14 cellular contexts compared by ENCODE assay signal in the genomic region with DNA sequence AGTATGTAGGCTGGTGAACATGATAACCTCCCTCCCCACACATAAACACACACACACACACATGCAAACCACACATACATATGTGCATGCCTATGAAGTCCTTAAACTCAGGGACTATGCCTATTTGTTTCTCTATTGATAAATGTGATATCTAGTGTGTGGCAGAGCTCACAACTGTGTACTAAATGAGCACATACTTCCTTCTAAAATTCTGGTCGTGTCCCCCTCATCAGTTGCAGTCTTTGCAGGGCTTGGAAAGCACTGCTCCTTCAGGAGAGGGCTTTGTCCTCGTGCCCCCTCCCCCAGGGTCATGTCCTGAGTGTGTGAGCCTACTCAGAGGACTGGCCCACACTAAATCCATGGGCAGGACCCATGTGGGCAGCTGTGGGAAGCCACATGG.
DNase-seq lines count a peak whose midpoint lies in the region; ATAC-seq and TF ChIP-seq lines count a peak whose summit lies in the region.
"Had no signal": no experiment of that assay in that cellular context is flagged by ENCODE, and none has a peak within 500 bp of the region (broad histone marks: within the 10 kb centered on the region; RNA-seq: fewer than 3 reads in every experiment).

No MANE protein-coding gene starts in this region.

- POLR2A ChIA-PET in activated CD4-positive, alpha-beta T cell treated with anti-CD3 and anti-CD28 coated beads for 36 hours (lab: Charles Lee): no interaction called here

- peaks cover 56% of the 10 kb centered on the region for H3K4me1 Mint-ChIP-seq in activated CD4-positive, alpha-beta T cell treated with anti-CD3 and anti-CD28 coated beads, Interleukin-2, amount 10 ng/mL, durations not matched to agents 24 days and 14 days
- H3K4me1 Mint-ChIP-seq in activated CD4-positive, alpha-beta T cell treated with anti-CD3 and anti-CD28 coated beads for 36 hours: peaks cover 64% of the 10 kb centered on the region
- peaks cover 71 to 79% of the 10 kb centered on the region in 2 donors for H3K4me1 Mint-ChIP-seq in natural killer cell
- peaks cover 68 to 78% of the 10 kb centered on the region in 2 donors for H3K4me1 Mint-ChIP-seq in natural killer cell treated with Interleukin-12 subunit alpha and Interleukin-12 subunit beta and Interleukin-15 and Interleukin-18, amount 100 ng/mL, for 72 hours (ENCODE audit: low read depth in 2 of 2)

- no peaks in the 10 kb centered on the region for H3K9me3 Mint-ChIP-seq in activated CD4-positive, alpha-beta T cell treated with anti-CD3 and anti-CD28 coated beads, Interleukin-2, amount 10 ng/mL, durations not matched to agents 24 days and 14 days
- H3K9me3 Mint-ChIP-seq in activated CD4-positive, alpha-beta T cell treated with anti-CD3 and anti-CD28 coated beads for 36 hours (ENCODE audit: low read depth): peaks cover 2% of the 10 kb centered on the region
- H3K9me3 Mint-ChIP-seq in natural killer cell: no peaks in the 10 kb centered on the region
- H3K9me3 Mint-ChIP-seq in natural killer cell treated with Interleukin-12 subunit alpha and Interleukin-12 subunit beta and Interleukin-15 and Interleukin-18, amount 100 ng/mL, for 72 hours: peaks cover 4% of the 10 kb centered on the region
- H3K9me3 Mint-ChIP-seq: CD4-positive, alpha-beta T cell; CD8-positive, alpha-beta T cell had no signal

- H3K27ac Mint-ChIP-seq in activated CD4-positive, alpha-beta T cell treated with anti-CD3 and anti-CD28 coated beads, Interleukin-2, amount 10 ng/mL, durations not matched to agents 24 days and 14 days: peak overlapping the region; percentile 23
- H3K27ac Mint-ChIP-seq in activated CD4-positive, alpha-beta T cell treated with anti-CD3 and anti-CD28 coated beads for 36 hours: no peak overlapping the region
- peak overlapping the region in 1 of 2 donors; percentile 61 for H3K27ac Mint-ChIP-seq in natural killer cell
- peak overlapping the region in 1 of 2 donors; percentile 81 for H3K27ac Mint-ChIP-seq in natural killer cell treated with Interleukin-12 subunit alpha and Interleukin-12 subunit beta and Interleukin-15 and Interleukin-18, amount 100 ng/mL, for 72 hours
- H3K27ac Mint-ChIP-seq: B cell; CD8-positive, alpha-beta T cell had no signal

- ATAC-seq in activated CD4-positive, alpha-beta T cell treated with anti-CD3 and anti-CD28 coated beads for 36 hours: no peak
- no peak for ATAC-seq in natural killer cell
- ATAC-seq in natural killer cell treated with Interleukin-12 subunit alpha and Interleukin-12 subunit beta and Interleukin-15 and Interleukin-18, amount 100 ng/mL, for 72 hours: no peak
- ATAC-seq: A549; CD8-positive, alpha-beta T cell had no signal

- no peak for DNase-seq in activated CD4-positive, alpha-beta T cell treated with anti-CD3 and anti-CD28 coated beads, Interleukin-2, amount 10 ng/mL, durations not matched to agents 24 days and 14 days
- no peak for DNase-seq in activated CD4-positive, alpha-beta T cell treated with anti-CD3 and anti-CD28 coated beads for 36 hours
- DNase-seq in natural killer cell: no peak
- no peak for DNase-seq in natural killer cell treated with Interleukin-12 subunit alpha and Interleukin-12 subunit beta and Interleukin-15 and Interleukin-18, amount 100 ng/mL, for 72 hours (ENCODE audit: low spot score)
- DNase-seq in NOMO-1 (lab: John Stamatoyannopoulos, UW; ENCODE audit: unreplicated experiment in 2 of 2): no peak
- DNase-seq: AML-193; Caco-2; Calu3; CD4-positive, alpha-beta T cell; CD8-positive, alpha-beta T cell; DMS79 treated with DMSO at 0.1 percent for 48 hours; GF-D8 had no signal

- H3K36me3 Mint-ChIP-seq in activated CD4-positive, alpha-beta T cell treated with anti-CD3 and anti-CD28 coated beads, Interleukin-2, amount 10 ng/mL, durations not matched to agents 24 days and 14 days (ENCODE audit: low read depth): peaks cover 34% of the 10 kb centered on the region
- peaks cover 18% of the 10 kb centered on the region for H3K36me3 Mint-ChIP-seq in activated CD4-positive, alpha-beta T cell treated with anti-CD3 and anti-CD28 coated beads for 36 hours (ENCODE audit: low read depth)
- H3K36me3 Mint-ChIP-seq in natural killer cell: no peaks in the 10 kb centered on the region
- H3K36me3 Mint-ChIP-seq in natural killer cell treated with Interleukin-12 subunit alpha and Interleukin-12 subunit beta and Interleukin-15 and Interleukin-18, amount 100 ng/mL, for 72 hours: peaks cover 22% of the 10 kb centered on the region

- no peak overlapping the region for H3K4me3 Mint-ChIP-seq in activated CD4-positive, alpha-beta T cell treated with anti-CD3 and anti-CD28 coated beads, Interleukin-2, amount 10 ng/mL, durations not matched to agents 24 days and 14 days
- H3K4me3 Mint-ChIP-seq in activated CD4-positive, alpha-beta T cell treated with anti-CD3 and anti-CD28 coated beads for 36 hours: no peak overlapping the region
- H3K4me3 Mint-ChIP-seq in natural killer cell: peak overlapping the region; percentile 14
- H3K4me3 Mint-ChIP-seq in natural killer cell treated with Interleukin-12 subunit alpha and Interleukin-12 subunit beta and Interleukin-15 and Interleukin-18, amount 100 ng/mL, for 72 hours: no peak overlapping the region
- H3K4me3 Mint-ChIP-seq: B cell; CD4-positive, alpha-beta T cell; CD8-positive, alpha-beta T cell had no signal

- TF ChIP-seq CTCF in natural killer cell (IDR thresholded peaks at IDR 0.05): no peak

- CTCF ChIA-PET in activated CD4-positive, alpha-beta T cell treated with anti-CD3 and anti-CD28 coated beads for 36 hours (lab: Charles Lee): no interaction called here

- intact Hi-C loops in activated CD4-positive, alpha-beta T cell treated with anti-CD3 and anti-CD28 coated beads, Interleukin-2, amount 10 ng/mL, durations not matched to agents 24 days and 14 days (cut with micrococcal nuclease): no loop called here
- intact Hi-C loops in activated CD4-positive, alpha-beta T cell treated with anti-CD3 and anti-CD28 coated beads for 36 hours (cut with DNase I, micrococcal nuclease): loop anchor here (5.0 kb wide), 2 partner anchors 45 to 195 kb away; no protein-coding TSS in a partner anchor
- intact Hi-C loops in natural killer cell (cut with micrococcal nuclease): loop anchor here (5.0 kb wide), 2 partner anchors 45 to 60 kb away; no protein-coding TSS in a partner anchor

- no peaks in the 10 kb centered on the region for H3K27me3 Mint-ChIP-seq in activated CD4-positive, alpha-beta T cell treated with anti-CD3 and anti-CD28 coated beads, Interleukin-2, amount 10 ng/mL, durations not matched to agents 24 days and 14 days
- H3K27me3 Mint-ChIP-seq in activated CD4-positive, alpha-beta T cell treated with anti-CD3 and anti-CD28 coated beads for 36 hours: no peaks in the 10 kb centered on the region
- H3K27me3 Mint-ChIP-seq in natural killer cell (ENCODE audit: low read depth in 2 of 2): no peaks in the 10 kb centered on the region
- H3K27me3 Mint-ChIP-seq in natural killer cell treated with Interleukin-12 subunit alpha and Interleukin-12 subunit beta and Interleukin-15 and Interleukin-18, amount 100 ng/mL, for 72 hours: no peaks in the 10 kb centered on the region
- H3K27me3 Mint-ChIP-seq: B cell; CD4-positive, alpha-beta T cell had no signal
